ENCODE assay signal across 1 cellular context in the genomic region with DNA sequence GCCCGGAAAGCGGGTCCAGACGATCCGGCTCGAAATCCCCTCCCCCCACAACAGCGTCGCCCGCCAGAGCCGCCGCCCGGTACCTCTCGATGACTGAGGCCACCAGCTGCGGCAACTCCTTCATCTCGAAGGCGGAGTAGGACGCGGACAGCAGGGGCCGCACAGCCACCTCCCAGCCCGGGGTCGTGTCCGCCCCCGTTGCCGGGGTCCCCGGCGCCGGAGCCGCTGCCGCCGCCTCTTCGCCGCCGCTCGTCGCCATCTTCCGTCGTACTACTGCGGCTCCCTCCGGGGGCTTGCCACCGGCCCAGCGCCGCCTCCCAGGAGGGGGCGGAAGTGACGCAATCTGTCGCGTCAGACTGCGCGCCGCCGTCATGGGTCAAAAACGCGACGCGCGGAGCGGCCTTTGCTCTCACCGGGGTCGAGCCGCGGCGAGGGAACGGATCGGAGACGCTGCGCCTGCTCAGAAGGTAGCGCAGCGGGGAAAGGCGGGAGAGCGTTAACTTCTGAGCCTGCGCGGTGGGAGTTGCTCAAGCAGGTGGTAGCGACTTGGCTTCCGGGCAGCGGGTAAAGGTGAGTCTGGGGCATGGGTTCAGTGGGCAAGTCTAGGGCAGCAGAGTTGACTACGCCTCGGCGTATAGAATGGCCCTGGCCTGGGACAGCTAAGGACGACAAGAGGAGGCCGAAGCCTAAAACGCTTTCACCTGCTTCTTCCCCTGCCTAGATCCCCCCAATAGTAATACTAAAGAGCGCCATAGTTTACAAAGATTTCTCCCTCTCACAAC.
TF ChIP-seq lines count a peak whose summit lies in the region.

A gene (minus strand): TSS at position 277 of the 782 bp plus-strand sequence. CDS start 18 bp downstream, at position 259.

TF ChIP-seq in HEK293, 187 proteins besides CTCF, POLR2A, EP300 and RAD21 (continued from another document and continues in another):
- TF ChIP-seq, protein P1, sequence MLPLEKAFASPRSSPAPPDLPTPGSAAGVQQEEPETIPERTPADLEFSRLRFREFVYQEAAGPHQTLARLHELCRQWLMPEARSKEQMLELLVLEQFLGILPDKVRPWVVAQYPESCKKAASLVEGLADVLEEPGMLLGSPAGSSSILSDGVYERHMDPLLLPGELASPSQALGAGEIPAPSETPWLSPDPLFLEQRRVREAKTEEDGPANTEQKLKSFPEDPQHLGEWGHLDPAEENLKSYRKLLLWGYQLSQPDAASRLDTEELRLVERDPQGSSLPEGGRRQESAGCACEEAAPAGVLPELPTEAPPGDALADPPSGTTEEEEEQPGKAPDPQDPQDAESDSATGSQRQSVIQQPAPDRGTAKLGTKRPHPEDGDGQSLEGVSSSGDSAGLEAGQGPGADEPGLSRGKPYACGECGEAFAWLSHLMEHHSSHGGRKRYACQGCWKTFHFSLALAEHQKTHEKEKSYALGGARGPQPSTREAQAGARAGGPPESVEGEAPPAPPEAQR (tag by site-specific recombination; IDR thresholded peaks at IDR 0.05): peak; percentile 70; the same call in 1 of the 2 replicates
- TF ChIP-seq, protein P2, sequence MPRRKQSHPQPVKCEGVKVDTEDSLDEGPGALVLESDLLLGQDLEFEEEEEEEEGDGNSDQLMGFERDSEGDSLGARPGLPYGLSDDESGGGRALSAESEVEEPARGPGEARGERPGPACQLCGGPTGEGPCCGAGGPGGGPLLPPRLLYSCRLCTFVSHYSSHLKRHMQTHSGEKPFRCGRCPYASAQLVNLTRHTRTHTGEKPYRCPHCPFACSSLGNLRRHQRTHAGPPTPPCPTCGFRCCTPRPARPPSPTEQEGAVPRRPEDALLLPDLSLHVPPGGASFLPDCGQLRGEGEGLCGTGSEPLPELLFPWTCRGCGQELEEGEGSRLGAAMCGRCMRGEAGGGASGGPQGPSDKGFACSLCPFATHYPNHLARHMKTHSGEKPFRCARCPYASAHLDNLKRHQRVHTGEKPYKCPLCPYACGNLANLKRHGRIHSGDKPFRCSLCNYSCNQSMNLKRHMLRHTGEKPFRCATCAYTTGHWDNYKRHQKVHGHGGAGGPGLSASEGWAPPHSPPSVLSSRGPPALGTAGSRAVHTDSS (tag by site-specific recombination; IDR thresholded peaks at IDR 0.05): no peak
- TF ChIP-seq MEIS1 (CRISPR knock-in tag; IDR thresholded peaks at IDR 0.05; ENCODE audit: borderline replicate concordance) (no peak), SP7 (tag by site-specific recombination; IDR thresholded peaks at IDR 0.05) (peak; percentile 79), ZSCAN16 (tag by site-specific recombination; IDR thresholded peaks at IDR 0.05) (no peak), ZNF677 (tag by site-specific recombination; IDR thresholded peaks at IDR 0.05) (no peak), ZNF701 (tag by site-specific recombination; IDR thresholded peaks at IDR 0.05) (no peak), HOXC10 (CRISPR knock-in tag; IDR thresholded peaks at IDR 0.05) (no peak), EGR2 (tag by site-specific recombination; IDR thresholded peaks at IDR 0.05; ENCODE audit: low read depth) (no peak; the same call in 1 of the 2 replicates), ZNF341 (tag by site-specific recombination; IDR thresholded peaks at IDR 0.05; ENCODE audit: low read depth) (peak; percentile 48), ZFP37 (tag by site-specific recombination; IDR thresholded peaks at IDR 0.05) (no peak), ZNF184 (tag by site-specific recombination; IDR thresholded peaks at IDR 0.05) (no peak), ZNF660 (tag by site-specific recombination; IDR thresholded peaks at IDR 0.05) (peak; percentile 26)
- TF ChIP-seq, protein P3, sequence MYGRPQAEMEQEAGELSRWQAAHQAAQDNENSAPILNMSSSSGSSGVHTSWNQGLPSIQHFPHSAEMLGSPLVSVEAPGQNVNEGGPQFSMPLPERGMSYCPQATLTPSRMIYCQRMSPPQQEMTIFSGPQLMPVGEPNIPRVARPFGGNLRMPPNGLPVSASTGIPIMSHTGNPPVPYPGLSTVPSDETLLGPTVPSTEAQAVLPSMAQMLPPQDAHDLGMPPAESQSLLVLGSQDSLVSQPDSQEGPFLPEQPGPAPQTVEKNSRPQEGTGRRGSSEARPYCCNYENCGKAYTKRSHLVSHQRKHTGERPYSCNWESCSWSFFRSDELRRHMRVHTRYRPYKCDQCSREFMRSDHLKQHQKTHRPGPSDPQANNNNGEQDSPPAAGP (tag by site-specific recombination; IDR thresholded peaks at IDR 0.05): peak; percentile 84
- TF ChIP-seq, protein P4, sequence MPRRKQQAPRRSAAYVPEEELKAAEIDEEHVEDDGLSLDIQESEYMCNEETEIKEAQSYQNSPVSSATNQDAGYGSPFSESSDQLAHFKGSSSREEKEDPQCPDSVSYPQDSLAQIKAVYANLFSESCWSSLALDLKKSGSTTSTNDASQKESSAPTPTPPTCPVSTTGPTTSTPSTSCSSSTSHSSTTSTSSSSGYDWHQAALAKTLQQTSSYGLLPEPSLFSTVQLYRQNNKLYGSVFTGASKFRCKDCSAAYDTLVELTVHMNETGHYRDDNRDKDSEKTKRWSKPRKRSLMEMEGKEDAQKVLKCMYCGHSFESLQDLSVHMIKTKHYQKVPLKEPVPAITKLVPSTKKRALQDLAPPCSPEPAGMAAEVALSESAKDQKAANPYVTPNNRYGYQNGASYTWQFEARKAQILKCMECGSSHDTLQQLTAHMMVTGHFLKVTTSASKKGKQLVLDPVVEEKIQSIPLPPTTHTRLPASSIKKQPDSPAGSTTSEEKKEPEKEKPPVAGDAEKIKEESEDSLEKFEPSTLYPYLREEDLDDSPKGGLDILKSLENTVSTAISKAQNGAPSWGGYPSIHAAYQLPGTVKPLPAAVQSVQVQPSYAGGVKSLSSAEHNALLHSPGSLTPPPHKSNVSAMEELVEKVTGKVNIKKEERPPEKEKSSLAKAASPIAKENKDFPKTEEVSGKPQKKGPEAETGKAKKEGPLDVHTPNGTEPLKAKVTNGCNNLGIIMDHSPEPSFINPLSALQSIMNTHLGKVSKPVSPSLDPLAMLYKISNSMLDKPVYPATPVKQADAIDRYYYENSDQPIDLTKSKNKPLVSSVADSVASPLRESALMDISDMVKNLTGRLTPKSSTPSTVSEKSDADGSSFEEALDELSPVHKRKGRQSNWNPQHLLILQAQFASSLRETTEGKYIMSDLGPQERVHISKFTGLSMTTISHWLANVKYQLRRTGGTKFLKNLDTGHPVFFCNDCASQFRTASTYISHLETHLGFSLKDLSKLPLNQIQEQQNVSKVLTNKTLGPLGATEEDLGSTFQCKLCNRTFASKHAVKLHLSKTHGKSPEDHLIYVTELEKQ (tag by site-specific recombination; IDR thresholded peaks at IDR 0.05; ENCODE audit: borderline replicate concordance): peak; percentile 89
- TF ChIP-seq, protein P5, sequence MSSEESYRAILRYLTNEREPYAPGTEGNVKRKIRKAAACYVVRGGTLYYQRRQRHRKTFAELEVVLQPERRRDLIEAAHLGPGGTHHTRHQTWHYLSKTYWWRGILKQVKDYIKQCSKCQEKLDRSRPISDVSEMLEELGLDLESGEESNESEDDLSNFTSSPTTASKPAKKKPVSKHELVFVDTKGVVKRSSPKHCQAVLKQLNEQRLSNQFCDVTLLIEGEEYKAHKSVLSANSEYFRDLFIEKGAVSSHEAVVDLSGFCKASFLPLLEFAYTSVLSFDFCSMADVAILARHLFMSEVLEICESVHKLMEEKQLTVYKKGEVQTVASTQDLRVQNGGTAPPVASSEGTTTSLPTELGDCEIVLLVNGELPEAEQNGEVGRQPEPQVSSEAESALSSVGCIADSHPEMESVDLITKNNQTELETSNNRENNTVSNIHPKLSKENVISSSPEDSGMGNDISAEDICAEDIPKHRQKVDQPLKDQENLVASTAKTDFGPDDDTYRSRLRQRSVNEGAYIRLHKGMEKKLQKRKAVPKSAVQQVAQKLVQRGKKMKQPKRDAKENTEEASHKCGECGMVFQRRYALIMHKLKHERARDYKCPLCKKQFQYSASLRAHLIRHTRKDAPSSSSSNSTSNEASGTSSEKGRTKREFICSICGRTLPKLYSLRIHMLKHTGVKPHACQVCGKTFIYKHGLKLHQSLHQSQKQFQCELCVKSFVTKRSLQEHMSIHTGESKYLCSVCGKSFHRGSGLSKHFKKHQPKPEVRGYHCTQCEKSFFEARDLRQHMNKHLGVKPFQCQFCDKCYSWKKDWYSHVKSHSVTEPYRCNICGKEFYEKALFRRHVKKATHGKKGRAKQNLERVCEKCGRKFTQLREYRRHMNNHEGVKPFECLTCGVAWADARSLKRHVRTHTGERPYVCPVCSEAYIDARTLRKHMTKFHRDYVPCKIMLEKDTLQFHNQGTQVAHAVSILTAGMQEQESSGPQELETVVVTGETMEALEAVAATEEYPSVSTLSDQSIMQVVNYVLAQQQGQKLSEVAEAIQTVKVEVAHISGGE (tag by site-specific recombination; conservative IDR thresholded peaks at IDR 0.05; ENCODE audit: low read depth): peak; percentile 97
- TF ChIP-seq, protein P6, sequence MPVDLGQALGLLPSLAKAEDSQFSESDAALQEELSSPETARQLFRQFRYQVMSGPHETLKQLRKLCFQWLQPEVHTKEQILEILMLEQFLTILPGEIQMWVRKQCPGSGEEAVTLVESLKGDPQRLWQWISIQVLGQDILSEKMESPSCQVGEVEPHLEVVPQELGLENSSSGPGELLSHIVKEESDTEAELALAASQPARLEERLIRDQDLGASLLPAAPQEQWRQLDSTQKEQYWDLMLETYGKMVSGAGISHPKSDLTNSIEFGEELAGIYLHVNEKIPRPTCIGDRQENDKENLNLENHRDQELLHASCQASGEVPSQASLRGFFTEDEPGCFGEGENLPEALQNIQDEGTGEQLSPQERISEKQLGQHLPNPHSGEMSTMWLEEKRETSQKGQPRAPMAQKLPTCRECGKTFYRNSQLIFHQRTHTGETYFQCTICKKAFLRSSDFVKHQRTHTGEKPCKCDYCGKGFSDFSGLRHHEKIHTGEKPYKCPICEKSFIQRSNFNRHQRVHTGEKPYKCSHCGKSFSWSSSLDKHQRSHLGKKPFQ (tag by site-specific recombination; IDR thresholded peaks at IDR 0.05): peak; percentile 34; the same call in 1 of the 2 replicates
- TF ChIP-seq, protein P7, sequence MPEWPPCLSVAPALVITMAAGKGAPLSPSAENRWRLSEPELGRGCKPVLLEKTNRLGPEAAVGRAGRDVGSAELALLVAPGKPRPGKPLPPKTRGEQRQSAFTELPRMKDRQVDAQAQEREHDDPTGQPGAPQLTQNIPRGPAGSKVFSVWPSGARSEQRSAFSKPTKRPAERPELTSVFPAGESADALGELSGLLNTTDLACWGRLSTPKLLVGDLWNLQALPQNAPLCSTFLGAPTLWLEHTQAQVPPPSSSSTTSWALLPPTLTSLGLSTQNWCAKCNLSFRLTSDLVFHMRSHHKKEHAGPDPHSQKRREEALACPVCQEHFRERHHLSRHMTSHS (tag by site-specific recombination; IDR thresholded peaks at IDR 0.05): no peak
- TF ChIP-seq, protein P8, sequence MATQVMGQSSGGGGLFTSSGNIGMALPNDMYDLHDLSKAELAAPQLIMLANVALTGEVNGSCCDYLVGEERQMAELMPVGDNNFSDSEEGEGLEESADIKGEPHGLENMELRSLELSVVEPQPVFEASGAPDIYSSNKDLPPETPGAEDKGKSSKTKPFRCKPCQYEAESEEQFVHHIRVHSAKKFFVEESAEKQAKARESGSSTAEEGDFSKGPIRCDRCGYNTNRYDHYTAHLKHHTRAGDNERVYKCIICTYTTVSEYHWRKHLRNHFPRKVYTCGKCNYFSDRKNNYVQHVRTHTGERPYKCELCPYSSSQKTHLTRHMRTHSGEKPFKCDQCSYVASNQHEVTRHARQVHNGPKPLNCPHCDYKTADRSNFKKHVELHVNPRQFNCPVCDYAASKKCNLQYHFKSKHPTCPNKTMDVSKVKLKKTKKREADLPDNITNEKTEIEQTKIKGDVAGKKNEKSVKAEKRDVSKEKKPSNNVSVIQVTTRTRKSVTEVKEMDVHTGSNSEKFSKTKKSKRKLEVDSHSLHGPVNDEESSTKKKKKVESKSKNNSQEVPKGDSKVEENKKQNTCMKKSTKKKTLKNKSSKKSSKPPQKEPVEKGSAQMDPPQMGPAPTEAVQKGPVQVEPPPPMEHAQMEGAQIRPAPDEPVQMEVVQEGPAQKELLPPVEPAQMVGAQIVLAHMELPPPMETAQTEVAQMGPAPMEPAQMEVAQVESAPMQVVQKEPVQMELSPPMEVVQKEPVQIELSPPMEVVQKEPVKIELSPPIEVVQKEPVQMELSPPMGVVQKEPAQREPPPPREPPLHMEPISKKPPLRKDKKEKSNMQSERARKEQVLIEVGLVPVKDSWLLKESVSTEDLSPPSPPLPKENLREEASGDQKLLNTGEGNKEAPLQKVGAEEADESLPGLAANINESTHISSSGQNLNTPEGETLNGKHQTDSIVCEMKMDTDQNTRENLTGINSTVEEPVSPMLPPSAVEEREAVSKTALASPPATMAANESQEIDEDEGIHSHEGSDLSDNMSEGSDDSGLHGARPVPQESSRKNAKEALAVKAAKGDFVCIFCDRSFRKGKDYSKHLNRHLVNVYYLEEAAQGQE (tag by site-specific recombination; IDR thresholded peaks at IDR 0.05): peak; percentile 33; the same call in 1 of the 2 replicates
- TF ChIP-seq, protein P9, sequence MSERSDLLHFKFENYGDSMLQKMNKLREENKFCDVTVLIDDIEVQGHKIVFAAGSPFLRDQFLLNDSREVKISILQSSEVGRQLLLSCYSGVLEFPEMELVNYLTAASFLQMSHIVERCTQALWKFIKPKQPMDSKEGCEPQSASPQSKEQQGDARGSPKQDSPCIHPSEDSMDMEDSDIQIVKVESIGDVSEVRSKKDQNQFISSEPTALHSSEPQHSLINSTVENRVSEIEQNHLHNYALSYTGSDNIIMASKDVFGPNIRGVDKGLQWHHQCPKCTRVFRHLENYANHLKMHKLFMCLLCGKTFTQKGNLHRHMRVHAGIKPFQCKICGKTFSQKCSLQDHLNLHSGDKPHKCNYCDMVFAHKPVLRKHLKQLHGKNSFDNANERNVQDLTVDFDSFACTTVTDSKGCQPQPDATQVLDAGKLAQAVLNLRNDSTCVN (tag by site-specific recombination; optimal IDR thresholded peaks at IDR 0.05): peak; percentile 97
- TF ChIP-seq, protein P10, sequence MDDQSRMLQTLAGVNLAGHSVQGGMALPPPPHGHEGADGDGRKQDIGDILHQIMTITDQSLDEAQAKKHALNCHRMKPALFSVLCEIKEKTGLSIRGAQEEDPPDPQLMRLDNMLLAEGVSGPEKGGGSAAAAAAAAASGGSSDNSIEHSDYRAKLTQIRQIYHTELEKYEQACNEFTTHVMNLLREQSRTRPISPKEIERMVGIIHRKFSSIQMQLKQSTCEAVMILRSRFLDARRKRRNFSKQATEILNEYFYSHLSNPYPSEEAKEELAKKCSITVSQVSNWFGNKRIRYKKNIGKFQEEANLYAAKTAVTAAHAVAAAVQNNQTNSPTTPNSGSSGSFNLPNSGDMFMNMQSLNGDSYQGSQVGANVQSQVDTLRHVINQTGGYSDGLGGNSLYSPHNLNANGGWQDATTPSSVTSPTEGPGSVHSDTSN (CRISPR knock-in tag; IDR thresholded peaks at IDR 0.05): peak; percentile 80
